ENCODE assay signal across 8 cellular contexts in genomic region chr19:45424191-45425058, GRCh38. TPM values are rescaled to one million over a fixed set of nuclear protein-coding genes. Genes with fewer than 3 reads are reported as not detected.
DNase-seq lines count a peak whose midpoint lies in the region; ATAC-seq, FAIRE-seq and TF ChIP-seq lines count a peak whose summit lies in the region.

No MANE protein-coding gene starts in this region.

- H3K27me3 ChIP-seq in aorta (ENCODE audit: control insufficient read depth in 1 of 2, insufficient read depth in 2 of 2, low read length in 1 of 2), result no peaks in the 10 kb centered on the region

- peak overlapping the region; percentile 85 for H3K4me3 Mint-ChIP-seq in activated CD4-positive, alpha-beta memory T cell treated with anti-CD3 and anti-CD28 coated beads for 36 hours
- peak overlapping the region; percentile 96 for H3K4me3 Mint-ChIP-seq in natural killer cell

- peak overlapping the region; percentile 5 to 76 for H3K27ac ChIP-seq in aorta (ENCODE audit: low read depth in 1 of 2, low read length in 2 of 2)

- no peaks in the 10 kb centered on the region for H3K36me3 Mint-ChIP-seq in activated CD4-positive, alpha-beta memory T cell treated with anti-CD3 and anti-CD28 coated beads for 36 hours
- H3K36me3 Mint-ChIP-seq in natural killer cell, result no peaks in the 10 kb centered on the region

- H3K9me3 Mint-ChIP-seq in activated CD4-positive, alpha-beta memory T cell treated with anti-CD3 and anti-CD28 coated beads for 36 hours, result no peaks in the 10 kb centered on the region
- no peaks in the 10 kb centered on the region for H3K9me3 Mint-ChIP-seq in natural killer cell

- H3K36me3 ChIP-seq in aorta (ENCODE audit: control insufficient read depth in 1 of 2, insufficient read depth in 2 of 2, low read length in 1 of 2), result peaks cover 0 to under 1% of the 10 kb centered on the region in 2 donors

- POLR2A ChIA-PET in AG04449 (lab: Yijun Ruan, JAX), result interaction anchor here (1.0 to 2.2 kb wide), 2 partner anchors 13 to 54 kb away, joined by 4 to 7 read pairs; no protein-coding TSS in a partner anchor
- POLR2A ChIA-PET in activated CD4-positive, alpha-beta memory T cell treated with anti-CD3 and anti-CD28 coated beads for 36 hours (lab: Charles Lee), result interaction anchor here (0.7 to 2.1 kb wide), 3 partner anchors 27 to 45 kb away, joined by 3 to 6 read pairs (median 3); partner anchors contain the start of gene FOSB

- DNase-seq in AG04449 (ENCODE audit: low read depth, low spot score) (peak; percentile 79), GM12891 (ENCODE audit: insufficient read length, low spot score) (no peak), NB4 (ENCODE audit: low read depth) (peak; percentile 82), fibroblast of gingiva (ENCODE audit: low read depth) (peak; percentile 91), natural killer cell (peak; percentile 48), aorta (peak; percentile 88 to 94)
- DNase-seq in activated CD4-positive, alpha-beta memory T cell treated with anti-CD3 and anti-CD28 coated beads for 36 hours, result peak; percentile 76

- H3K27me3 Mint-ChIP-seq in activated CD4-positive, alpha-beta memory T cell treated with anti-CD3 and anti-CD28 coated beads for 36 hours, result peaks cover 4% of the 10 kb centered on the region
- peaks cover 0 to 3% of the 10 kb centered on the region in 2 donors for H3K27me3 Mint-ChIP-seq in natural killer cell (ENCODE audit: low read depth in 2 of 2)

- ATAC-seq in natural killer cell (peak; percentile 16 to 62 (median 49)), aorta (ENCODE audit: low FRiP score) (peak; percentile 35), HG03432 (IDR thresholded peaks at IDR 0.05; ENCODE audit: unreplicated experiment) (no peak)

- no peaks in the 10 kb centered on the region for H3K9me3 ChIP-seq in aorta (ENCODE audit: control insufficient read depth, low read length)

- TF ChIP-seq CTCF in AG04449 (IDR thresholded peaks at IDR 0.05; ENCODE audit: insufficient read depth, low read length, missing control alignments), result no peak
- no peak for TF ChIP-seq CTCF in NB4 (IDR thresholded peaks at IDR 0.05; ENCODE audit: low read depth, low read length)
- TF ChIP-seq CTCF in natural killer cell (IDR thresholded peaks at IDR 0.05), result no peak

- H3K27ac Mint-ChIP-seq in activated CD4-positive, alpha-beta memory T cell treated with anti-CD3 and anti-CD28 coated beads for 36 hours, result peak overlapping the region; percentile 88
- peak overlapping the region; percentile 92 to 96 for H3K27ac Mint-ChIP-seq in natural killer cell

- TF ChIP-seq POLR2A in GM12891 (IDR thresholded peaks at IDR 0.05; ENCODE audit: low read depth, low read length) (no peak), NB4 (IDR thresholded peaks at IDR 0.05; ENCODE audit: extremely low read depth, insufficient read length) (no peak)

- intact Hi-C loops in activated CD4-positive, alpha-beta memory T cell treated with anti-CD3 and anti-CD28 coated beads for 36 hours (cut with micrococcal nuclease), result loop anchor here (2.0 to 10.0 kb wide), 3 partner anchors 14 to 218 kb away; partner anchors contain the start of gene OPA3
- intact Hi-C loops in natural killer cell (cut with micrococcal nuclease) (loop anchor here (5.0 to 10.0 kb wide), 2 partner anchors 140 to 268 kb away; partner anchors contain the start of genes QPCTL and SNRPD2), aorta (cut with DNase I) (loop anchor here in 1 of 2 donors (1.0 kb wide), 1 partner anchor 18 kb away; the partner anchor contains the start of gene POLR1G)

- peaks cover 54% of the 10 kb centered on the region for H3K4me1 Mint-ChIP-seq in activated CD4-positive, alpha-beta memory T cell treated with anti-CD3 and anti-CD28 coated beads for 36 hours (ENCODE audit: low read depth)
- H3K4me1 Mint-ChIP-seq in natural killer cell, result peaks cover 32 to 50% of the 10 kb centered on the region in 2 donors

- H3K4me1 ChIP-seq in aorta (ENCODE audit: control insufficient read depth in 1 of 2, insufficient read depth in 2 of 2, low read length in 2 of 2), result no peaks in the 10 kb centered on the region

- H3K4me3 ChIP-seq in AG04449 (ENCODE audit: low read depth, low read length), result peak overlapping the region; percentile 82
- H3K4me3 ChIP-seq in NB4 (ENCODE audit: low read depth, low read length), result peak overlapping the region; percentile 68
- peak overlapping the region in 1 of 2 donors; percentile 6 for H3K4me3 ChIP-seq in aorta (ENCODE audit: low read length in 2 of 2)

- CTCF ChIA-PET in AG04449 (lab: Yijun Ruan, JAX), result interaction anchor here (0.8 to 10.5 kb wide), 8 partner anchors 15 to 268 kb away, joined by 3 to 197 read pairs (median 7); partner anchors contain the start of gene QPCTL
- CTCF ChIA-PET in activated CD4-positive, alpha-beta memory T cell treated with anti-CD3 and anti-CD28 coated beads for 36 hours (lab: Charles Lee), result interaction anchor here (1.0 to 2.0 kb wide), 4 partner anchors 15 to 81 kb away, joined by 3 to 14 read pairs (median 10); no protein-coding TSS in a partner anchor

- FAIRE-seq in GM12891 (lab: Jason Lieb, UNC), result no peak

- 10% methylated on average over 24 of the region's 24 CpGs for WGBS in aorta, 2 donors

TF ChIP-seq in GM12891, 5 proteins besides CTCF, POLR2A, EP300 and RAD21:
- TF ChIP-seq PAX5 (IDR thresholded peaks at IDR 0.05; ENCODE audit: insufficient read depth, low read length, severe bottlenecking), result no peak
- TF ChIP-seq POLR2AphosphoS5 (IDR thresholded peaks at IDR 0.05; ENCODE audit: low read depth, low read length), result no peak
- peak; percentile 28; the same call in 1 of the 2 replicates for TF ChIP-seq SPI1 (IDR thresholded peaks at IDR 0.05; ENCODE audit: low read depth, low read length)
- TF ChIP-seq POU2F2 (IDR thresholded peaks at IDR 0.05; ENCODE audit: low read depth, low read length), result no peak
- TF ChIP-seq TAF1 (IDR thresholded peaks at IDR 0.05; ENCODE audit: low read depth, low read length), result no peak

RNA-seq across cellular contexts. Expression of gene ERCC1, which starts 0.7 kb away (rescaled TPM):
- polyA plus RNA-seq in GM12891 (2012; ENCODE audit: low read depth, missing spikeins), result 37.4 TPM
- total RNA-seq in activated CD4-positive, alpha-beta memory T cell treated with anti-CD3 and anti-CD28 coated beads for 36 hours, result 10 to 100 TPM; 59.4 to 59.7 TPM
- 10 to 100 TPM; 46.8 to 55.2 (median 48.2) TPM for total RNA-seq in natural killer cell
- total RNA-seq in aorta, result 10 to 100 TPM; 61.4 to 69.9 TPM
- polyA plus RNA-seq in aorta, result 10 to 100 TPM; 44.5 to 81.7 TPM

RNA-seq across cellular contexts. Expression of gene POLR1G, which starts 18.0 kb away (rescaled TPM):
- 2.7 TPM for polyA plus RNA-seq in GM12891 (2012; ENCODE audit: low read depth, missing spikeins)
- 10 to 100 TPM; 11.1 to 12.6 TPM for total RNA-seq in activated CD4-positive, alpha-beta memory T cell treated with anti-CD3 and anti-CD28 coated beads for 36 hours
- total RNA-seq in natural killer cell (1 to 10 TPM in 1 of 3 donors, under 1 TPM in 2; 0.28 to 1.4 (median 0.45) TPM), aorta (1 to 10 TPM; 3.5 to 3.9 TPM)
- polyA plus RNA-seq in aorta, result 1 to 10 TPM; 1.9 to 3.6 TPM

RNA-seq across cellular contexts. Expression of gene PPP1R13L, which starts 19.6 kb away (rescaled TPM):
- polyA plus RNA-seq in GM12891 (2012; ENCODE audit: low read depth, missing spikeins), result 10.9 TPM
- total RNA-seq in activated CD4-positive, alpha-beta memory T cell treated with anti-CD3 and anti-CD28 coated beads for 36 hours, result 1 to 10 TPM; 8.1 to 9.2 TPM
- total RNA-seq in natural killer cell, result 1 to 10 TPM; 5.6 to 7.4 (median 5.9) TPM
- 10 to 100 TPM; 64.2 to 76.5 TPM for total RNA-seq in aorta
- polyA plus RNA-seq in aorta, result 100 to 1,000 TPM in 1 of 2 donors, 10 to 100 TPM in 1; 11.1 to 153 TPM

RNA-seq across cellular contexts. Expression of gene FOSB, which starts 43.4 kb away (rescaled TPM):
- 6.5 TPM for polyA plus RNA-seq in GM12891 (2012; ENCODE audit: low read depth, missing spikeins)
- 1 to 10 TPM; 3.7 to 5.9 TPM for total RNA-seq in activated CD4-positive, alpha-beta memory T cell treated with anti-CD3 and anti-CD28 coated beads for 36 hours
- 1,000 to 10,000 TPM in 2 of 3 donors, 100 to 1,000 TPM in 1; 784 to 1,837 (median 1,121) TPM for total RNA-seq in natural killer cell
- total RNA-seq in aorta, result 100 to 1,000 TPM in 1 of 2 donors, 1 to 10 TPM in 1; 3.1 to 754 TPM
- 100 to 1,000 TPM in 1 of 2 donors, 10 to 100 TPM in 1; 18.4 to 105 TPM for polyA plus RNA-seq in aorta

RNA-seq across cellular contexts. Expression of gene ERCC2, which starts 54.1 kb away (rescaled TPM):
- polyA plus RNA-seq in GM12891 (2012; ENCODE audit: low read depth, missing spikeins), result 20.8 TPM
- 10 to 100 TPM; 27.2 to 27.4 TPM for total RNA-seq in activated CD4-positive, alpha-beta memory T cell treated with anti-CD3 and anti-CD28 coated beads for 36 hours
- 10 to 100 TPM; 13.4 to 22.3 (median 14.9) TPM for total RNA-seq in natural killer cell
- total RNA-seq in aorta, result 10 to 100 TPM; 10.4 to 14.9 TPM
- polyA plus RNA-seq in aorta, result 10 to 100 TPM in 1 of 2 donors, 1 to 10 TPM in 1; 5.1 to 27.2 TPM

Comparison
In these comparisons a context has a peak if more than half of its experiments do, and no peak if none do; other contexts are left out.
1. RNA of gene PPP1R13L, which starts 19.6 kb away (total RNA-seq): 64.2 to 76.5 TPM in aorta; 8.1 to 9.2 TPM in activated CD4-positive, alpha-beta memory T cell treated with anti-CD3 and anti-CD28 coated beads for 36 hours and 5.6 to 7.4 TPM in natural killer cell; every median in the first group is over 4 times any median in the second.